Comparison of ENCODE assay signal across 10 cellular contexts in the genomic region with DNA sequence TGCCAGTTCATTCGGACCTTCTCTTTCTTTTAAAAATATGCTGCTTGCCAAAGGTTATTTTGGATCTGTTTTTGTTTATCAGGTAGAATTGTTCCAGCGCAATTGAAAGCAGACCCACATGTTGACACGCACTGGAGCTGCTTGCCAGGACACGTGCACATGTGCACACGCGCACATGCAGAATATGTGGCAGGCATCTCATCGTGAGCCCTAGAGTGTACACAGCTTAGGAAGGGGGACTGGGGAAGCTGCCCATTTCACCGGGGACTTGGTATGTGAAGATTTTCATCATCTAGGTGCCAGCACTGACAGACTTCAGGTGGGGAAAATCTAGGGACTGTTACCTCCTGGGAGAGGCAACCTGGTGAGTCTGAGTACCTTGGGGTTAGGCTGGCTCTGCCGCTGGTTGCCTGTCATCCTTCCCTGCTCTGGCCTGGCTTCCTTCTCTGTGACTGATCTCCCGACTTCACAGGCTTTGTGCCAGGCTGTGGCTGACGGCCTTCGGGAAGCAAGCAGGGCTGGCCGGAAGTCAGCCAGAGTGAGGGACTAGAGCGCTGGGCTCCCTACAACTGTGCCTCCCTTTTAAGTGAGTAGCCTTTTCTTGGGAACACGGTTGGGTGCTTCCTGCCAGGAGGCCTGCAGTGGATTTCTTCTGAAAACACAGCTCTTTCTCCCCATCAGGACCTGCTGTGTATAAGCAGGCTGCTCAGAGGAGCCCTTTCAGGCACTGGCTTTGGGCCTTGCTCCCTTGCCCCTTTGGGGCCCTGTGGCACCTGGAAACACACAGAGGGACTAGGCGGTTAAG.
DNase-seq lines count a peak whose midpoint lies in the region; ATAC-seq and TF ChIP-seq lines count a peak whose summit lies in the region.
"Had no signal": no experiment of that assay in that cellular context is flagged by ENCODE, and none has a peak within 500 bp of the region (broad histone marks: within the 10 kb centered on the region; RNA-seq: fewer than 3 reads in every experiment).

No MANE protein-coding gene starts in this region.

- no peak overlapping the region for H3K4me3 Mint-ChIP-seq in nephron
- H3K4me3 Mint-ChIP-seq: stimulated activated naive CD8-positive, alpha-beta T cell treated with anti-CD3 and anti-CD28 coated beads, Interleukin-15, Interleukin-2, amounts not matched to agents 100 ng/mL and 50 ng/mL, for 24 hours had no signal

- H3K9me3 Mint-ChIP-seq in nephron = no peaks in the 10 kb centered on the region
- H3K9me3 Mint-ChIP-seq: stimulated activated naive CD8-positive, alpha-beta T cell treated with anti-CD3 and anti-CD28 coated beads, Interleukin-15, Interleukin-2, amounts not matched to agents 100 ng/mL and 50 ng/mL, for 24 hours had no signal

- no peak for TF ChIP-seq CTCF in nephron (IDR thresholded peaks at IDR 0.05; ENCODE audit: unreplicated experiment in 3 of 3)

- no peak for ATAC-seq in HG03432 (IDR thresholded peaks at IDR 0.05; ENCODE audit: unreplicated experiment)
- ATAC-seq in GM21381 (IDR thresholded peaks at IDR 0.05; ENCODE audit: unreplicated experiment) = no peak
- ATAC-seq in HG03460 (IDR thresholded peaks at IDR 0.05; ENCODE audit: unreplicated experiment) = no peak

- H3K27ac Mint-ChIP-seq in nephron = peak overlapping the region; percentile 68 to 96 (median 94)
- H3K27ac Mint-ChIP-seq: stimulated activated naive CD8-positive, alpha-beta T cell treated with anti-CD3 and anti-CD28 coated beads, Interleukin-15, Interleukin-2, amounts not matched to agents 100 ng/mL and 50 ng/mL, for 24 hours had no signal

- peaks cover 5% of the 10 kb centered on the region for H3K36me3 Mint-ChIP-seq in nephron (ENCODE audit: low read depth)

- H3K4me1 Mint-ChIP-seq in nephron = peaks cover 76% of the 10 kb centered on the region

- DNase-seq in activated CD8-positive, alpha-beta memory T cell treated with anti-CD3 and anti-CD28 coated beads for 24 hours = peak; percentile 40
- DNase-seq in activated CD8-positive, alpha-beta memory T cell treated with anti-CD3 and anti-CD28 coated beads, Interleukin-2, amount 50 U/mL, for 4 hours = no peak
- peak; percentile 52 for DNase-seq in fibroblast of gingiva (ENCODE audit: low read depth)
- DNase-seq in HT-29 (ENCODE audit: low spot score) = no peak
- DNase-seq: activated CD4-positive, alpha-beta T cell treated with anti-CD3 and anti-CD28 coated beads, Interleukin-2, amount 50 U/mL, for 48 hours had no signal

- no peaks in the 10 kb centered on the region for H3K27me3 Mint-ChIP-seq in nephron (ENCODE audit: low read depth)
- H3K27me3 Mint-ChIP-seq: stimulated activated naive CD8-positive, alpha-beta T cell treated with anti-CD3 and anti-CD28 coated beads, Interleukin-15, Interleukin-2, amounts not matched to agents 100 ng/mL and 50 ng/mL, for 24 hours had no signal

Comparison
In these comparisons a context has a peak if more than half of its experiments do, and no peak if none do; other contexts are left out.
1. DNase-seq: peak in activated CD8-positive, alpha-beta memory T cell treated with anti-CD3 and anti-CD28 coated beads for 24 hours (single experiment) and fibroblast of gingiva (single experiment); none in activated CD8-positive, alpha-beta memory T cell treated with anti-CD3 and anti-CD28 coated beads, Interleukin-2, amount 50 U/mL, for 4 hours (single experiment) and HT-29 (single experiment).